In genomic region chr11:17353228-17354021, GRCh38 we compare ENCODE assay signal across 1 cellular context.
A peak's percentile ranks its signal among the peaks of the same experiment; 100 is the strongest.
TF ChIP-seq lines count a peak whose summit lies in the region.

No MANE protein-coding gene starts in this region.

TF ChIP-seq in GM23338, 12 proteins besides CTCF, POLR2A, EP300 and RAD21 (continued from another document):
- TF ChIP-seq JUNB (IDR thresholded peaks at IDR 0.05; ENCODE audit: unreplicated experiment) (no peak), ZNF114 (CRISPR knock-in tag; IDR thresholded peaks at IDR 0.05) (no peak), NANOG (IDR thresholded peaks at IDR 0.05; ENCODE audit: borderline replicate concordance) (no peak), ETS1 (IDR thresholded peaks at IDR 0.05) (no peak), POLR2AphosphoS5 (IDR thresholded peaks at IDR 0.05; ENCODE audit: low read depth) (0 out of 2 replicates have a peak, but pooled peaks have one; percentile 20), EZH2 (IDR thresholded peaks at IDR 0.05; ENCODE audit: low read depth, unreplicated experiment) (peak; percentile 70), EZH2phosphoT487 (IDR thresholded peaks at IDR 0.05; ENCODE audit: unreplicated experiment) (no peak), CREB1 (CRISPR knock-in tag; IDR thresholded peaks at IDR 0.05; ENCODE audit: low read depth) (peak; percentile 65), REST (IDR thresholded peaks at IDR 0.05; ENCODE audit: unreplicated experiment) (no peak), STAT1 (IDR thresholded peaks at IDR 0.05; ENCODE audit: unreplicated experiment) (no peak)
